ENCODE assay signal across 30 cellular contexts in genomic region chr14:85050180-85050579, GRCh38.
"Had no signal": no experiment of that assay in that cellular context is flagged by ENCODE, and none has a peak within 500 bp of the region (broad histone marks: within the 10 kb centered on the region; RNA-seq: fewer than 3 reads in every experiment).

No MANE protein-coding gene starts in this region.

- DNase-seq: activated B cell treated with CpG ODN at 0.5 μM for 24 hours; activated CD4-positive, alpha-beta memory T cell treated with anti-CD3 and anti-CD28 coated beads for 36 hours; activated CD4-positive, alpha-beta T cell treated with anti-CD3 and anti-CD28 coated beads for 4 hours; activated CD4-positive, alpha-beta T cell treated with anti-CD3 and anti-CD28 coated beads, Interleukin-2, amount 10 ng/mL, durations not matched to agents 24 days and 14 days; activated CD4-positive, alpha-beta T cell treated with anti-CD3 and anti-CD28 coated beads, Interleukin-2, amount 50 U/mL, for 1 hour; activated CD4-positive, alpha-beta T cell treated with anti-CD3 and anti-CD28 coated beads, Interleukin-2, amount 50 U/mL, for 4 hours; activated CD4-positive, CD25-positive, alpha-beta regulatory T cell treated with anti-CD3 and anti-CD28 coated beads, Interleukin-2, amount 50 U/mL, for 72 hours; activated CD8-positive, alpha-beta memory T cell treated with anti-CD3 and anti-CD28 coated beads, Interleukin-2, amount 50 U/mL, for 4 hours; activated CD8-positive, alpha-beta T cell treated with anti-CD3 and anti-CD28 coated beads for 36 hours; activated effector memory CD4-positive, alpha-beta T cell treated with anti-CD3 and anti-CD28 coated beads, Interleukin-2, amount 50 U/mL, for 16 hours; activated gamma-delta T cell treated with Interleukin-2 at 50 U/mL for 16 hours; activated naive CD4-positive, alpha-beta T cell; activated naive CD4-positive, alpha-beta T cell treated with anti-CD3 and anti-CD28 coated beads for 36 hours; activated naive CD4-positive, alpha-beta T cell treated with anti-CD3 and anti-CD28 coated beads, Interleukin-2, amount 50 U/mL, for 16 hours; activated naive CD8-positive, alpha-beta T cell treated with anti-CD3 and anti-CD28 coated beads for 36 hours; activated T-cell treated with anti-CD3 and anti-CD28 coated beads for 4 hours; activated T-cell treated with anti-CD3 and anti-CD28 coated beads, Interleukin-2, amount 50 U/mL, for 1 hour; activated T-cell treated with anti-CD3 and anti-CD28 coated beads, Interleukin-2, amount 50 U/mL, for 4 hours; activated T-cell treated with anti-CD3 and anti-CD28 coated beads, Interleukin-2, amount 50 U/mL, for 72 hours; adrenal gland; amniotic stem cell; aorta; body of pancreas; brain microvascular endothelial cell; central memory CD4-positive, alpha-beta T cell; T-helper 9 cell had no signal

- H3K4me3 ChIP-seq: adrenal gland, body of pancreas, breast epithelium had no signal

- H3K27ac ChIP-seq: adrenal gland, body of pancreas, brain microvascular endothelial cell, breast epithelium, VCaP had no signal

- H3K9me3 ChIP-seq: adrenal gland had no signal

- H3K4me1 ChIP-seq: adrenal gland, body of pancreas, breast epithelium had no signal

- H3K36me3 ChIP-seq: adrenal gland, brain microvascular endothelial cell, breast epithelium had no signal

- ATAC-seq: activated CD8-positive, alpha-beta T cell treated with anti-CD3 and anti-CD28 coated beads for 36 hours; activated naive CD4-positive, alpha-beta T cell treated with anti-CD3 and anti-CD28 coated beads, Interleukin-2, amount 50 U/mL, for 72 hours; activated T-cell treated with anti-CD3 and anti-CD28 coated beads, Interleukin-2, amount 50 U/mL, for 4 hours; activated T-cell treated with anti-CD3 and anti-CD28 coated beads, Interleukin-2, amount 50 U/mL, for 72 hours; activated T-helper 17 cell treated with anti-CD3 and anti-CD28 coated beads, Interleukin-2, amount 50 U/mL, for 72 hours; body of pancreas had no signal

- H3K27me3 ChIP-seq: adrenal gland, body of pancreas, brain microvascular endothelial cell, breast epithelium had no signal
